Comparison of ENCODE assay signal across 1 cellular context in the genomic region with DNA sequence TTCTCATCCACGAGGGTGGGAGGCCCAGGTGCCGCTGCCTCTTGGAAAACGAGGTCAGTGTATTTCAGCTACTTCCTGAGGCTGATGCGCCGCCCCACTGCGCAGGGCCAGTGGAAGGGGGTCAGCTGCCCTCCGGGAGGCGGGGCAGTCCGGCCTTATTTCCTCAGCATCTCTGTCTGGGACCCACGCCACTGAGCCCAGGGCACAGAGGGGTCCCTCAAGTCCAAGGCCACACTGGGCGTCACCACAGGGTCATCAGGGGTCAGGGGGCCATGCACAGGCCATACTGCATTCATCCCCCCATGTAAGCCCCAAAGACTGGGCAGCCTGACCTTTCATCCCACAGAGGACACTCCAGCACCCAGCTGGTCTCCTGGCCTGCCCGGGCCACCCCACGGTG.
TF ChIP-seq lines count a peak whose summit lies in the region.

No MANE protein-coding gene starts in this region.

TF ChIP-seq in WTC11, 78 proteins besides CTCF, POLR2A, EP300 and RAD21 (continued from another document):
- TF ChIP-seq SP1 (CRISPR knock-in tag; conservative IDR thresholded peaks at IDR 0.05): no peak
